Comparison of ENCODE assay signal across 8 cellular contexts in the genomic region with DNA sequence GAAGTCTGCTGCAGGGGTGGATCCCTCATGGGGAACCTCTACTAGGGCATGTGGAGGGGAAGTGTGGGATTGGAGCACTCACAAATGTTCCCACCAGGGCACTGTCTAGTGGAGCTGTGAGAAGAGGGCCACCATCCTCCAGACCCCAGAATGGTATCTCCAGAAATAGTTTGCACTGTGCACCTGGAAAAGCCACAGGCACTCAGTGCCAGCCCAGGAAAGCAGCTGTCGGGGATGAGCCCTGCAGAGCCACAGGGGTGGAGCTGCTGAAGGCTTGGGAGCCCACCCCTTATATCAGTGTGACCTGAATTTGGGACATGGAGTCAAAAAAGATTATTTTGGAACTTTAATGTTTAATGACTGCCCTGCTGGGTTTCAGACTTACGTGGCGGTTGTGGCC. TPM values are rescaled to one million over a fixed set of nuclear protein-coding genes. Genes with fewer than 3 reads are reported as not detected.
"Had no signal": no experiment of that assay in that cellular context is flagged by ENCODE, and none has a peak within 500 bp of the region (broad histone marks: within the 10 kb centered on the region; RNA-seq: fewer than 3 reads in every experiment).

No MANE protein-coding gene starts in this region.

- DNase-seq: IMR-90, KBM-7, KG1 had no signal

- ATAC-seq: HepG2, K562 had no signal

- H3K27ac ChIP-seq: HL-60 had no signal

- H3K4me3 ChIP-seq: K562 had no signal

RNA-seq across cellular contexts. Expression of a gene that starts 25.0 kb away (rescaled TPM):
- total RNA-seq: HepG2, HT-29 had no signal
- polyA plus RNA-seq: HepG2 had no signal

RNA-seq across cellular contexts. Expression of a gene that starts 40.4 kb away (rescaled TPM):
- total RNA-seq: HepG2, HT-29, IMR-90, K562 had no signal
- polyA plus RNA-seq: HepG2, IgD-negative memory B cell, IMR-90, K562 had no signal
